Comparison of ENCODE assay signal across 20 cellular contexts in the genomic region with DNA sequence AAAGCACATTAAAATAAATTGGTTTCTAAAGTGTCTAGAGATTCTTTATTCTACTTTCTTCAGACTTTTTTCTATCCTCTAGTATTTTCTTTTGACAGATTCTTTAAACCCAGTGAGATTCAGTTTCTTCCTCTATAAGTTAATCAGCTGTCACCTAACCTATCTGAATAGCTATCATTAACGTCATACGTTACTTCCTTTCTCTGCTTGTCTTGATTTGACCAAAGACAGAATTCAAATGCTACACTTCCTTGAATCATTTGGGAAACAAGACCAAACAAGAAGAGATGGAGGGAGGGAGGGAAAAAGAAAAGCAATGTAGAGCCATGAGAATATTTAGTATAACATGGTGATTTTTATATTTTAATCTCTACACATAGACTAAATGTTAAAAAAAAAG.
"Had no signal": no experiment of that assay in that cellular context is flagged by ENCODE, and none has a peak within 500 bp of the region (broad histone marks: within the 10 kb centered on the region; RNA-seq: fewer than 3 reads in every experiment).

No MANE protein-coding gene starts in this region.

- DNase-seq: Kasumi-1, MM.1S, NCI-H1092 treated with DMSO at 0.1 percent for 48 hours, NCI-H1436, NCI-H187, NCI-H2029, NCI-H2081 treated with DMSO at 0.1 percent for 48 hours, NCI-H2171, NCI-H226, NCI-H446, NCI-H510A, NCI-H524 treated with DMSO at 0.1 percent for 48 hours, NCI-H774, RPMI8226, SHP77 had no signal

- H3K27ac ChIP-seq: KMS-11 had no signal

- H3K27ac Mint-ChIP-seq: IgD-negative memory B cell had no signal

- H3K4me2 ChIP-seq: KMS-11 had no signal

- H3K4me3 Mint-ChIP-seq: IgD-negative memory B cell had no signal

- ATAC-seq: HepG2, K562, SK-N-SH treated with all-trans-retinoic acid at 6 μM for 48 hours had no signal

- H3K27me3 Mint-ChIP-seq: IgD-negative memory B cell had no signal

- H3K4me3 ChIP-seq: K562 had no signal

- H3K9ac ChIP-seq: KMS-11 had no signal

- H3K36me3 Mint-ChIP-seq: IgD-negative memory B cell had no signal
